16 cellular contexts compared by ENCODE assay signal in genomic region chr22:22952531-22953295, GRCh38.
"Had no signal": no experiment of that assay in that cellular context is flagged by ENCODE, and none has a peak within 500 bp of the region (broad histone marks: within the 10 kb centered on the region; RNA-seq: fewer than 3 reads in every experiment).

No MANE protein-coding gene starts in this region.

- H3K4me1 ChIP-seq: breast epithelium, transverse colon had no signal

- H3K4me3 ChIP-seq: breast epithelium, lung, smooth muscle cell, transverse colon had no signal

- ATAC-seq: activated T-cell treated with anti-CD3 and anti-CD28 coated beads, Interleukin-2, amount 50 U/mL, for 4 hours; esophagus mucosa; naive thymus-derived CD8-positive, alpha-beta T cell; right cardiac atrium had no signal

- H3K9me3 ChIP-seq: breast epithelium, transverse colon had no signal

- H3K36me3 ChIP-seq: breast epithelium, transverse colon had no signal

- DNase-seq: activated CD4-positive, alpha-beta T cell treated with anti-CD3 and anti-CD28 coated beads, Interleukin-2, amount 50 U/mL, for 4 hours; activated CD4-positive, CD25-positive, alpha-beta regulatory T cell; activated gamma-delta T cell treated with Interleukin-2 at 50 U/mL for 16 hours; activated T-cell treated with anti-CD3 and anti-CD28 coated beads, Interleukin-2, amount 50 U/mL, for 4 hours; aorta; immature natural killer cell; naive thymus-derived CD8-positive, alpha-beta T cell; nucleus accumbens; right cardiac atrium; stimulated activated naive CD4-positive, alpha-beta T cell; substantia nigra; transverse colon had no signal

- H3K27ac ChIP-seq: breast epithelium, transverse colon had no signal

- H3K4me2 ChIP-seq: smooth muscle cell had no signal
